Comparison of ENCODE assay signal across 1 cellular context in genomic region chr20:45304464-45304999, GRCh38.
TF ChIP-seq lines count a peak whose summit lies in the region.

No MANE protein-coding gene starts in this region.

TF ChIP-seq in HepG2, 621 proteins besides CTCF, POLR2A, EP300 and RAD21:
- TF ChIP-seq ZNF44 (CRISPR knock-in tag; IDR thresholded peaks at IDR 0.05) (no peak), SKIL (CRISPR knock-in tag; IDR thresholded peaks at IDR 0.05; ENCODE audit: borderline replicate concordance) (no peak), ZBTB42 (CRISPR knock-in tag; IDR thresholded peaks at IDR 0.05) (no peak), KDM2A (CRISPR knock-in tag; IDR thresholded peaks at IDR 0.05; ENCODE audit: borderline replicate concordance, low read depth) (no peak), BRD4 (CRISPR knock-in tag; IDR thresholded peaks at IDR 0.05) (0 out of 2 replicates have a peak, but pooled peaks have one; percentile 35), ZNF225 (CRISPR knock-in tag; IDR thresholded peaks at IDR 0.05) (0 out of 2 replicates have a peak, but pooled peaks have one; percentile 25), KDM5B (CRISPR knock-in tag; IDR thresholded peaks at IDR 0.05; ENCODE audit: borderline replicate concordance) (no peak), PRMT3 (CRISPR knock-in tag; IDR thresholded peaks at IDR 0.05; ENCODE audit: borderline replicate concordance, low read depth) (no peak), ZNF749 (CRISPR knock-in tag; IDR thresholded peaks at IDR 0.05; ENCODE audit: borderline replicate concordance) (no peak), MYC (CRISPR knock-in tag; IDR thresholded peaks at IDR 0.05; ENCODE audit: borderline replicate concordance) (0 out of 2 replicates have a peak, but pooled peaks have one; percentile 18)
